In the genomic region with DNA sequence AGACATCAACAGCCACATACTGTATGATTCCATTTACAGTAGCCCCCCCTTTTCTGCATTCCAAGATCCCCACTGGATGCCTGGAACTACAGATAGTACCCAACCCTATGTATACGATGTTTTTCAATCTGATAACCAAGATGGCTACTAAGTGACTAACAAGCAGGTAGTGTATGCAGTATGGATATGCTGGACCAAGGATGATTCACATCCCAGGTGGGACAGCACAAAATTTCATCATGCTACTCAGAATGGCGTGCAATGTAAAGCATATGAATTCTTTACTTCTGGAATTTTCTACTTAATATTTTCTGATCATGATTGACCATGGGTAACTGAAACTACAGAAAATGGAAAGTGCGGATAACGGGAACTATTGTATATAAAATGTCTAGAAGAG, we compare ENCODE assay signal across 23 cellular contexts.
"Had no signal": no experiment of that assay in that cellular context is flagged by ENCODE, and none has a peak within 500 bp of the region (broad histone marks: within the 10 kb centered on the region; RNA-seq: fewer than 3 reads in every experiment).

No MANE protein-coding gene starts in this region.

- H3K4me2 ChIP-seq: KMS-11, SK-N-SH had no signal

- FAIRE-seq: HepG2, RCC 7860 had no signal

- H3K27ac ChIP-seq: KMS-11 had no signal

- ATAC-seq: HepG2 had no signal

- DNase-seq: IMR-90, Kasumi-1, MV-4-11, NCI-H1048, NCI-H1105, NCI-H1417, NCI-H1436 treated with DMSO at 0.1 percent for 48 hours, NCI-H1694, NCI-H187 treated with DMSO at 0.1 percent for 48 hours, NCI-H2081, NCI-H2107, NCI-H2227 treated with DMSO at 0.1 percent for 48 hours, NCI-H510A, NCI-H524 treated with DMSO at 0.1 percent for 48 hours, NCI-H69, NCI-H774, RPMI8226, SHP77, SK-N-SH, SW 1271 had no signal

- H3K9me3 ChIP-seq: SK-N-SH had no signal

- H3K9ac ChIP-seq: KMS-11, SK-N-SH had no signal
